In the genomic region with DNA sequence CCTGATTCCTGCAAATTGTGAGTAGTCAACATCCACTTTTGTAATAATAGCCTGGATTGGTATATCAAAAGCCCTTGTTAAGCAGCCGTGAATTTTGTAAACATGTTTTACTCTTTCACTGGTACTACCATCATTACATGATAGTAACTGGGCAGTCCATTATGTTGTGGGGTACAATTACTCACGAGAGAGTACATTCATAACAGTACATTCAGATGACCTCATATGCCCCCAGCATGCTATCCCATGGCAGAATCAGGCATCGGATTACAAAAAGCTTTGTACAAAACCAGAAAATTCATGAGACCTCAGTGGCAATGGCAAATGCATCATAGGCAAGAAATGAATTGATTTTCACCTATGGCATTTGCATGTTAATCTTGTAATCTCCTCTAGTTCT, we compare ENCODE assay signal across 1 cellular context.
TF ChIP-seq lines count a peak whose summit lies in the region.

No MANE protein-coding gene starts in this region.

TF ChIP-seq in WTC11, 78 proteins besides CTCF, POLR2A, EP300 and RAD21 (continued from another document):
- TF ChIP-seq PRDM15 (CRISPR knock-in tag; IDR thresholded peaks at IDR 0.05), result no peak
- TF ChIP-seq ETV6 (CRISPR knock-in tag; IDR thresholded peaks at IDR 0.05), result no peak
- TF ChIP-seq ZNF416 (CRISPR knock-in tag; IDR thresholded peaks at IDR 0.05), result no peak
- TF ChIP-seq MXD4 (CRISPR knock-in tag; IDR thresholded peaks at IDR 0.05; ENCODE audit: borderline replicate concordance), result no peak
- no peak for TF ChIP-seq SMAD4 (CRISPR knock-in tag; IDR thresholded peaks at IDR 0.05)
- TF ChIP-seq HMGXB4 (CRISPR knock-in tag; IDR thresholded peaks at IDR 0.05), result no peak
- TF ChIP-seq, protein P1, sequence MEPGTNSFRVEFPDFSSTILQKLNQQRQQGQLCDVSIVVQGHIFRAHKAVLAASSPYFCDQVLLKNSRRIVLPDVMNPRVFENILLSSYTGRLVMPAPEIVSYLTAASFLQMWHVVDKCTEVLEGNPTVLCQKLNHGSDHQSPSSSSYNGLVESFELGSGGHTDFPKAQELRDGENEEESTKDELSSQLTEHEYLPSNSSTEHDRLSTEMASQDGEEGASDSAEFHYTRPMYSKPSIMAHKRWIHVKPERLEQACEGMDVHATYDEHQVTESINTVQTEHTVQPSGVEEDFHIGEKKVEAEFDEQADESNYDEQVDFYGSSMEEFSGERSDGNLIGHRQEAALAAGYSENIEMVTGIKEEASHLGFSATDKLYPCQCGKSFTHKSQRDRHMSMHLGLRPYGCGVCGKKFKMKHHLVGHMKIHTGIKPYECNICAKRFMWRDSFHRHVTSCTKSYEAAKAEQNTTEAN (CRISPR knock-in tag; IDR thresholded peaks at IDR 0.05), result no peak
- TF ChIP-seq FOXP1 (CRISPR knock-in tag; IDR thresholded peaks at IDR 0.05; ENCODE audit: borderline replicate concordance), result no peak
TF ChIP-seq in WTC11: peak in this region for 0.
